In genomic region chr1:116485071-116485735, GRCh38 we compare ENCODE assay signal across 8 cellular contexts.
DNase-seq lines count a peak whose midpoint lies in the region; ATAC-seq, FAIRE-seq and TF ChIP-seq lines count a peak whose summit lies in the region.

No MANE protein-coding gene starts in this region.

- no peaks in the 10 kb centered on the region for H3K9me3 ChIP-seq in A673 (ENCODE audit: low read depth, low read length, poor library complexity, severe bottlenecking)
- no peaks in the 10 kb centered on the region for H3K9me3 ChIP-seq in WERI-Rb-1 (ENCODE audit: severe bottlenecking)
- H3K9me3 ChIP-seq in mammary epithelial cell (replicated peaks; ENCODE audit: insufficient read depth, low read length): no peaks in the 10 kb centered on the region
- no peaks in the 10 kb centered on the region for H3K9me3 ChIP-seq in kidney (ENCODE audit: control insufficient read depth in 1 of 2, low read length in 2 of 2)

- H3K27ac ChIP-seq in A673 (ENCODE audit: low read depth, low read length, poor library complexity, severe bottlenecking) (peak overlapping the region; percentile 78), WERI-Rb-1 (peak overlapping the region; percentile 34; the same call in 1 of the 2 replicates), mammary epithelial cell (ENCODE audit: insufficient read depth, low read depth, low read length) (no peak overlapping the region), kidney (ENCODE audit: low read depth in 2 of 2, low read length in 2 of 2) (peak overlapping the region; percentile 89)

- H3K4me2 ChIP-seq in mammary epithelial cell (ENCODE audit: insufficient read depth, low read depth, low read length): no peak overlapping the region

- ATAC-seq in GM18517 (IDR thresholded peaks at IDR 0.05; ENCODE audit: unreplicated experiment) (peak; percentile 81), HG03066 (IDR thresholded peaks at IDR 0.05; ENCODE audit: low read depth, unreplicated experiment) (peak; percentile 58)

- FAIRE-seq in kidney (lab: Jason Lieb, UNC): no peak

- BruUV-seq in A673 (replicated peaks; lab: Mats Ljungman, UMichigan): no TSS peak
- no TSS peak for BruUV-seq in mammary epithelial cell (replicated peaks; lab: Mats Ljungman, UMichigan)

- no peaks in the 10 kb centered on the region for H3K79me2 ChIP-seq in mammary epithelial cell (ENCODE audit: insufficient read depth, low read length)

- in situ Hi-C loops in mammary epithelial cell (cut with MboI; ENCODE audit: low sequenced_read_pairs in 2 of 2): loop anchor here (5.0 to 25.0 kb wide), 4 partner anchors 98 to 353 kb away; no protein-coding TSS in a partner anchor

- WGBS in mammary epithelial cell (ENCODE audit: low coverage, missing lambda C conversion rate): 26% methylated on average over 4 of the region's 6 CpGs

- dilution Hi-C loops in mammary epithelial cell (cut with HindIII; ENCODE audit: low sequenced_read_pairs): loop anchor here (5.0 kb wide), 1 partner anchor 52 kb away; no protein-coding TSS in a partner anchor

- intact Hi-C loops in A673 (cut with micrococcal nuclease; ENCODE audit: unreplicated experiment): loop anchor here (1.0 to 5.0 kb wide), 5 partner anchors 76 to 404 kb away; partner anchors contain the start of gene ATP1A1
- intact Hi-C loops in mammary epithelial cell (cut with micrococcal nuclease): loop anchor here (1.0 to 5.0 kb wide), 6 partner anchors 14 to 346 kb away; no protein-coding TSS in a partner anchor
- intact Hi-C loops in kidney (cut with DNase I): no loop called here

- POLR2A ChIA-PET in A673 (lab: Charles Lee; ENCODE audit: low non-redundant PET): no interaction called here

- peak; percentile 95 for DNase-seq in A673 (ENCODE audit: low spot score)
- peak; percentile 69 for DNase-seq in NCI-H2171 (lab: John Stamatoyannopoulos, UW)
- peak; percentile 91 for DNase-seq in WERI-Rb-1
- DNase-seq in mammary epithelial cell: peak; percentile 65
- peak; percentile 94 for DNase-seq in kidney
- peak; percentile 81 to 91 (median 86) for DNase-seq in stimulated activated CD4-positive, alpha-beta T cell treated with anti-CD3 and anti-CD28 coated beads, Interleukin-1b, Interleukin-23, amount 100 ng/mL, for 24 hours (ENCODE audit: low read depth in 4 of 4, low spot score in 1 of 4)

- H3K4me3 ChIP-seq in A673 (ENCODE audit: low read depth, low read length, poor library complexity, severe bottlenecking): no peak overlapping the region
- H3K4me3 ChIP-seq in WERI-Rb-1 (ENCODE audit: low read depth, low read length): no peak overlapping the region
- no peak overlapping the region for H3K4me3 ChIP-seq in mammary epithelial cell (replicated peaks in 1 of 3; ENCODE audit: insufficient read depth in 1 of 3, low read depth in 2 of 3, low read length in 3 of 3)
- no peak overlapping the region for H3K4me3 ChIP-seq in kidney (ENCODE audit: low read length in 2 of 2)

- H3K9ac ChIP-seq in mammary epithelial cell (ENCODE audit: insufficient read depth, low read length) (no peak overlapping the region), kidney (ENCODE audit: low read length in 2 of 2) (peak overlapping the region in 1 of 2 donors; percentile 48)

- TF ChIP-seq CTCF in A673 (conservative IDR thresholded peaks at IDR 0.05; ENCODE audit: low read depth, low read length): peak; percentile 96
- TF ChIP-seq CTCF in WERI-Rb-1 (IDR thresholded peaks at IDR 0.05; ENCODE audit: low read depth, low read length): peak; percentile 90
- TF ChIP-seq CTCF in mammary epithelial cell (conservative IDR thresholded peaks at IDR 0.05 in 1 of 2, IDR thresholded peaks at IDR 0.05 in 1 of 2; ENCODE audit: extremely low read depth in 1 of 2, insufficient read depth in 1 of 2, low read depth in 1 of 2, low read length in 2 of 2): peak; percentile 72 to 94
- TF ChIP-seq CTCF in kidney (IDR thresholded peaks at IDR 0.05; ENCODE audit: borderline replicate concordance, extremely low read depth, insufficient read depth): peak; percentile 95

- H4K20me1 ChIP-seq in mammary epithelial cell (ENCODE audit: insufficient read depth, low read length): no peaks in the 10 kb centered on the region

- H2AFZ ChIP-seq in mammary epithelial cell (ENCODE audit: low read depth, low read length): no peak overlapping the region

- H3K36me3 ChIP-seq in A673 (ENCODE audit: insufficient read depth, low read length, poor library complexity, severe bottlenecking): no peaks in the 10 kb centered on the region
- no peaks in the 10 kb centered on the region for H3K36me3 ChIP-seq in WERI-Rb-1
- H3K36me3 ChIP-seq in mammary epithelial cell (ENCODE audit: insufficient read depth, low read length): no peaks in the 10 kb centered on the region
- no peaks in the 10 kb centered on the region for H3K36me3 ChIP-seq in kidney (ENCODE audit: control insufficient read depth in 1 of 2, insufficient read depth in 2 of 2, low read length in 2 of 2)

- CTCF ChIA-PET in A673 (lab: Charles Lee): interaction anchor here (0.5 to 3.9 kb wide), 22 partner anchors 12 to 465 kb away, joined by 3 to 112 read pairs (median 4); no protein-coding TSS in a partner anchor
- CTCF ChIA-PET in mammary epithelial cell (lab: Charles Lee; ENCODE audit: low non-redundant PET): interaction anchor here (0.5 to 1.7 kb wide), 12 partner anchors 14 to 1348 kb away, joined by 3 to 16 read pairs (median 3); no protein-coding TSS in a partner anchor

- H3K27me3 ChIP-seq in A673 (replicated peaks; ENCODE audit: insufficient read depth, low read depth, low read length, poor library complexity): no peaks in the 10 kb centered on the region
- no peaks in the 10 kb centered on the region for H3K27me3 ChIP-seq in WERI-Rb-1 (ENCODE audit: insufficient read depth, low read depth, severe bottlenecking)
- no peaks in the 10 kb centered on the region for H3K27me3 ChIP-seq in mammary epithelial cell (ENCODE audit: insufficient read depth, low read length)

- H3K4me1 ChIP-seq in A673 (ENCODE audit: insufficient read depth, low read length, poor library complexity, severe bottlenecking) (peaks cover 44% of the 10 kb centered on the region), mammary epithelial cell (ENCODE audit: insufficient read depth, low read length) (peaks cover 54% of the 10 kb centered on the region), kidney (ENCODE audit: control insufficient read depth in 1 of 2, insufficient read depth in 1 of 2, low read depth in 1 of 2, low read length in 2 of 2) (peaks cover 29 to 43% of the 10 kb centered on the region in 2 donors)
